Comparison of ENCODE assay signal across 9 cellular contexts in the genomic region with DNA sequence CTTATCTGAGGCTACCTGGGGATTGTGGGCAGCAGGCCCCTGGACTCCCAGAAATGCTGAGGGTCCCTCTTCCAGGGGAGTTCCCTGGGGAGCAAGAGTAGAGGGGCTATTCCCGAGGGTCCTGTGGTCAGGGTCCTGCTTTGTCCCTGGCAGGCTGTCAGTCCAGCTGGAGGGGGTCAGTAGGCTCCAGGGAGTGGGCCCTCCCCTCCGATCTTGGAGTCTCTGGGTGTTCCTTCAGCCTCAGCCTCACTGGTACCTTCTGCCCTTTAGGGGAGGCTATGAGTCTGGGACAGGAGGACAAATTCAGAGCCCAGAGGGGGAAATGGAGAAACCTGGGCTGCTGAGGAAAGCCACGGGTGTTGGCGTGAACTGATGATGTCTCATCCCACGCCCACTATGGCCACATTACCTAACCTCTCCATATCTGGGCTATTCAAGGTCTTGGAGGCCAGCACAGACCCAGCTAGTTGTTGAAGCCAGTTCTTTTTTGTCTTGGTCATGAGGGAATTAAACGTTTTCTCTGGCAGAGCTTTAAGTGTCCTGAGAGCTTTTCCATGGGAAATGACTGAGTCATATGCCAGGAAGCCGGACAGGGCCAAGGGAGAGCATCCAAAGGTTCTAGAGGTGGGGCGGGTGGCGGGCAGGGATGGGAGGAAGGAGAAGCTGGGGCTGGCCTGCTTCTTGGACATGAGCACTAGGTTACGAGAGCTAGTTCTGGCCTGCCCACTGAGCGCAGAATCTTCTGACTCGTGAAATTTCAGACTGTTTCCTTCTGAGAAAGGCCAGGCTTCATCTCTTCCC. TPM values are rescaled to one million over a fixed set of nuclear protein-coding genes. Genes with fewer than 3 reads are reported as not detected.
A peak's percentile ranks its signal among the peaks of the same experiment; 100 is the strongest.
DNase-seq lines count a peak whose midpoint lies in the region; ATAC-seq and TF ChIP-seq lines count a peak whose summit lies in the region.
"Had no signal": no experiment of that assay in that cellular context is flagged by ENCODE, and none has a peak within 500 bp of the region (broad histone marks: within the 10 kb centered on the region; RNA-seq: fewer than 3 reads in every experiment).

No MANE protein-coding gene starts in this region.

- DNase-seq in HCT116 (ENCODE audit: low read depth, low spot score) = no peak
- DNase-seq in mammary epithelial cell = no peak
- peak in 1 of 2 donors; percentile 53 for DNase-seq in left colon
- peak; percentile 93 for DNase-seq in stromal cell of bone marrow (ENCODE audit: low read depth)
- no peak for DNase-seq in NCI-H345 treated with DMSO at 0.1 percent for 48 hours (lab: John Stamatoyannopoulos, UW; ENCODE audit: unreplicated experiment)
- DNase-seq in RPMI8226 = no peak
- no peak for DNase-seq in PC-9

- ATAC-seq in HCT116 = no peak
- ATAC-seq in left colon = peak; percentile 13
- no peak for ATAC-seq in GM21529 (IDR thresholded peaks at IDR 0.05; ENCODE audit: unreplicated experiment)

- POLR2A ChIA-PET in HCT116 (lab: Charles Lee) = no interaction called here
- POLR2A ChIA-PET in PC-9 (lab: Charles Lee; ENCODE audit: unreplicated experiment) = no interaction called here

- TF ChIP-seq RAD21 in HCT116 (IDR thresholded peaks at IDR 0.05; ENCODE audit: low read depth) = no peak

- dilution Hi-C loops in mammary epithelial cell (cut with HindIII; ENCODE audit: low sequenced_read_pairs) = no loop called here

- H3K9me2 ChIP-seq in HCT116 (ENCODE audit: insufficient read depth) (no peaks in the 10 kb centered on the region), PC-9 (ENCODE audit: insufficient read depth) (no peaks in the 10 kb centered on the region)

- H3K27me3 ChIP-seq in HCT116 (ENCODE audit: insufficient read depth, low read length) = no peaks in the 10 kb centered on the region
- no peaks in the 10 kb centered on the region for H3K27me3 ChIP-seq in mammary epithelial cell (ENCODE audit: insufficient read depth, low read length)
- no peaks in the 10 kb centered on the region for H3K27me3 ChIP-seq in PC-9 (ENCODE audit: insufficient read depth, low read depth)
- H3K27me3 ChIP-seq: cardiac muscle cell had no signal

- H3K4me3 ChIP-seq in HCT116 (replicated peaks in 1 of 2; ENCODE audit: low read depth in 1 of 2, low read length in 2 of 2) (no peak overlapping the region), mammary epithelial cell (replicated peaks in 1 of 3; ENCODE audit: insufficient read depth in 1 of 3, low read depth in 2 of 3, low read length in 3 of 3) (no peak overlapping the region), PC-9 (no peak overlapping the region)
- H3K4me3 ChIP-seq: cardiac muscle cell had no signal

- TSS peak; percentile 31 for BruUV-seq in HCT116 (replicated peaks; lab: Mats Ljungman, UMichigan)
- TSS peak; percentile 82 for BruUV-seq in mammary epithelial cell (replicated peaks; lab: Mats Ljungman, UMichigan)
- BruUV-seq in PC-9 (replicated peaks; lab: Mats Ljungman, UMichigan) = no TSS peak

- H3K79me2 ChIP-seq in HCT116 (ENCODE audit: insufficient read depth, low read length) = peaks cover 9% of the 10 kb centered on the region; the same call in 1 of the 2 replicates
- no peaks in the 10 kb centered on the region for H3K79me2 ChIP-seq in mammary epithelial cell (ENCODE audit: insufficient read depth, low read length)
- peaks cover 38% of the 10 kb centered on the region for H3K79me2 ChIP-seq in PC-9 (ENCODE audit: low read depth)

- H3K4me1 ChIP-seq in HCT116 (ENCODE audit: control insufficient read depth in 1 of 2, insufficient read depth in 2 of 2, low read length in 2 of 2) (peaks cover 8 to 29% of the 10 kb centered on the region in 2 experiments; a peak in 3 of 4 replicates), mammary epithelial cell (ENCODE audit: insufficient read depth, low read length) (peaks cover 16% of the 10 kb centered on the region), PC-9 (replicated peaks; ENCODE audit: insufficient read depth) (peaks cover 26% of the 10 kb centered on the region)

- H3K9me3 ChIP-seq in HCT116 (ENCODE audit: control insufficient read depth in 1 of 2, insufficient read depth in 1 of 2, low read depth in 1 of 2, low read length in 2 of 2) (no peaks in the 10 kb centered on the region), mammary epithelial cell (replicated peaks; ENCODE audit: insufficient read depth, low read length) (no peaks in the 10 kb centered on the region), PC-9 (ENCODE audit: insufficient read depth, low read depth) (no peaks in the 10 kb centered on the region)

- H3F3A ChIP-seq in PC-9 (ENCODE audit: insufficient read depth, low read depth) = peaks cover 12% of the 10 kb centered on the region

- no peak overlapping the region for H2AFZ ChIP-seq in HCT116 (ENCODE audit: low read depth, low read length, poor library complexity, severe bottlenecking)
- H2AFZ ChIP-seq in mammary epithelial cell (ENCODE audit: low read depth, low read length) = no peak overlapping the region
- no peak overlapping the region for H2AFZ ChIP-seq in PC-9

- RAD21 ChIA-PET in HCT116 (lab: Charles Lee; ENCODE audit: low non-redundant PET in 1 of 2, low total read pairs in 2 of 2, uncharacterized antibody in 2 of 2, unreplicated experiment in 2 of 2) = no interaction called here

- H3K27ac ChIP-seq in HCT116 (ENCODE audit: low read depth, low read length) (no peak overlapping the region), mammary epithelial cell (ENCODE audit: insufficient read depth, low read depth, low read length) (no peak overlapping the region), PC-9 (no peak overlapping the region)
- H3K27ac ChIP-seq: cardiac muscle cell had no signal

- H3K36me3 ChIP-seq in HCT116 (ENCODE audit: control insufficient read depth in 1 of 2, insufficient read depth in 2 of 2, low read length in 2 of 2) = peaks cover 68 to 75% of the 10 kb centered on the region in 2 experiments
- peaks cover 32% of the 10 kb centered on the region for H3K36me3 ChIP-seq in mammary epithelial cell (ENCODE audit: insufficient read depth, low read length)
- peaks cover 10% of the 10 kb centered on the region; the same call in 1 of the 2 replicates for H3K36me3 ChIP-seq in PC-9 (ENCODE audit: low read depth)

- 49% methylated on average over 12 of the region's 12 CpGs for WGBS in mammary epithelial cell (ENCODE audit: low coverage, missing lambda C conversion rate)

- TF ChIP-seq POLR2A in HCT116 (IDR thresholded peaks at IDR 0.05; ENCODE audit: borderline replicate concordance, extremely low read depth, insufficient read depth, insufficient read length) = no peak

- CTCF ChIA-PET in HCT116 (lab: Charles Lee) = no interaction called here
- CTCF ChIA-PET in mammary epithelial cell (lab: Charles Lee; ENCODE audit: low non-redundant PET) = no interaction called here
- CTCF ChIA-PET in PC-9 (lab: Charles Lee) = no interaction called here

- no peak for TF ChIP-seq CTCF in HCT116 (IDR thresholded peaks at IDR 0.05 in 2 of 3, conservative IDR thresholded peaks at IDR 0.05 in 1 of 3; ENCODE audit: borderline replicate concordance in 1 of 3, insufficient read depth in 1 of 3, low read depth in 2 of 3, low read length in 2 of 3)
- no peak for TF ChIP-seq CTCF in mammary epithelial cell (conservative IDR thresholded peaks at IDR 0.05 in 1 of 2, IDR thresholded peaks at IDR 0.05 in 1 of 2; ENCODE audit: extremely low read depth in 1 of 2, insufficient read depth in 1 of 2, low read depth in 1 of 2, low read length in 2 of 2)
- TF ChIP-seq CTCF in PC-9 (conservative IDR thresholded peaks at IDR 0.05) = no peak

- intact Hi-C loops in HCT116 (cut with micrococcal nuclease) (no loop called here), mammary epithelial cell (cut with micrococcal nuclease) (no loop called here), left colon (cut with DNase I, micrococcal nuclease) (no loop called here), PC-9 (cut with micrococcal nuclease; ENCODE audit: unreplicated experiment) (no loop called here)

- H3K4me2 ChIP-seq in HCT116 (ENCODE audit: low read length) = no peak overlapping the region
- H3K4me2 ChIP-seq in mammary epithelial cell (ENCODE audit: insufficient read depth, low read depth, low read length) = no peak overlapping the region
- no peak overlapping the region for H3K4me2 ChIP-seq in PC-9

- H3K9ac ChIP-seq in HCT116 (ENCODE audit: low read length) (no peak overlapping the region), mammary epithelial cell (ENCODE audit: insufficient read depth, low read length) (no peak overlapping the region)

- H4K20me1 ChIP-seq in HCT116 (ENCODE audit: insufficient read depth) (no peaks in the 10 kb centered on the region), mammary epithelial cell (ENCODE audit: insufficient read depth, low read length) (no peaks in the 10 kb centered on the region), PC-9 (ENCODE audit: insufficient read depth) (peaks cover 5% of the 10 kb centered on the region; the same call in 1 of the 2 replicates)

- in situ Hi-C loops in mammary epithelial cell (cut with MboI; ENCODE audit: low sequenced_read_pairs in 2 of 2) = no loop called here

TF ChIP-seq in HCT116, 20 proteins besides CTCF, POLR2A, EP300 and RAD21 (continues in another document):
- TF ChIP-seq JUND (IDR thresholded peaks at IDR 0.05) (no peak), CEBPB (IDR thresholded peaks at IDR 0.05; ENCODE audit: low read depth) (no peak), FOSL1 (IDR thresholded peaks at IDR 0.05; ENCODE audit: low read depth) (no peak), ZFX (IDR thresholded peaks at IDR 0.05) (no peak)

RNA-seq across cellular contexts. Expression of a gene that starts 6.2 kb away (rescaled TPM):
- total RNA-seq in HCT116 (2021; ENCODE audit: unreplicated experiment) (46.1 TPM), mammary epithelial cell (1 to 10 TPM; 3.2 to 4.8 TPM), left colon (1 to 10 TPM; 4.5 to 10.0 TPM), PC-9 (2021) (46.3 and 54.1 TPM in 2 replicates)
- polyA plus RNA-seq in HCT116 (2012) = 52.2 and 53.5 TPM in 2 replicates
- polyA plus RNA-seq in mammary epithelial cell = 7.9 TPM
- polyA minus RNA-seq in mammary epithelial cell = 5.7 TPM

RNA-seq across cellular contexts. Expression of a gene that starts 12.7 kb away (rescaled TPM):
- total RNA-seq in HCT116 (2021; ENCODE audit: unreplicated experiment) (not detected), mammary epithelial cell (not detected), left colon (not detected), PC-9 (2021) (not detected in 2 replicates)
- polyA plus RNA-seq in HCT116 (2012) = 0.02 and 0.05 TPM in 2 replicates
- polyA plus RNA-seq in mammary epithelial cell = not detected
- polyA minus RNA-seq in mammary epithelial cell = not detected
- total RNA-seq: cardiac muscle cell had no signal
- polyA plus RNA-seq: cardiac muscle cell had no signal

RNA-seq across cellular contexts. Expression of a gene that starts 33.1 kb away (rescaled TPM):
- total RNA-seq in HCT116 (2021; ENCODE audit: unreplicated experiment) = 0.49 TPM
- polyA plus RNA-seq in HCT116 (2012) = 0.74 and 1.1 TPM in 2 replicates
- not detected for total RNA-seq in mammary epithelial cell
- not detected for polyA plus RNA-seq in mammary epithelial cell
- not detected for polyA minus RNA-seq in mammary epithelial cell
- not detected for total RNA-seq in left colon
- total RNA-seq in PC-9 (2021) = 12.5 and 13.1 TPM in 2 replicates
- total RNA-seq: cardiac muscle cell had no signal
- polyA plus RNA-seq: cardiac muscle cell had no signal

RNA-seq across cellular contexts. Expression of a gene that starts 47.5 kb away (rescaled TPM):
- 1.4 TPM for total RNA-seq in HCT116 (2021; ENCODE audit: unreplicated experiment)
- 2.2 and 3.4 TPM in 2 replicates for polyA plus RNA-seq in HCT116 (2012)
- total RNA-seq in mammary epithelial cell = 1 to 10 TPM in 1 of 2 donors, under 1 TPM in 1; 0.50 to 1.1 TPM
- polyA plus RNA-seq in mammary epithelial cell = 0.10 TPM
- not detected for polyA minus RNA-seq in mammary epithelial cell
- total RNA-seq in left colon = 10 to 100 TPM; 47.5 to 49.2 TPM
- 3.0 and 4.8 TPM in 2 replicates for total RNA-seq in PC-9 (2021)

RNA-seq across cellular contexts. Expression of a gene that starts 49.5 kb away (rescaled TPM):
- total RNA-seq in HCT116 (2021; ENCODE audit: unreplicated experiment) (106 TPM), mammary epithelial cell (10 to 100 TPM; 53.2 to 77.1 TPM), left colon (10 to 100 TPM; 17.9 to 26.3 TPM), PC-9 (2021) (20.4 and 20.5 TPM in 2 replicates)
- 74.1 and 75.4 TPM in 2 replicates for polyA plus RNA-seq in HCT116 (2012)
- polyA plus RNA-seq in mammary epithelial cell = 22.9 TPM
- 83.3 TPM for polyA minus RNA-seq in mammary epithelial cell
